ENCODE assay signal across 1 cellular context in the genomic region with DNA sequence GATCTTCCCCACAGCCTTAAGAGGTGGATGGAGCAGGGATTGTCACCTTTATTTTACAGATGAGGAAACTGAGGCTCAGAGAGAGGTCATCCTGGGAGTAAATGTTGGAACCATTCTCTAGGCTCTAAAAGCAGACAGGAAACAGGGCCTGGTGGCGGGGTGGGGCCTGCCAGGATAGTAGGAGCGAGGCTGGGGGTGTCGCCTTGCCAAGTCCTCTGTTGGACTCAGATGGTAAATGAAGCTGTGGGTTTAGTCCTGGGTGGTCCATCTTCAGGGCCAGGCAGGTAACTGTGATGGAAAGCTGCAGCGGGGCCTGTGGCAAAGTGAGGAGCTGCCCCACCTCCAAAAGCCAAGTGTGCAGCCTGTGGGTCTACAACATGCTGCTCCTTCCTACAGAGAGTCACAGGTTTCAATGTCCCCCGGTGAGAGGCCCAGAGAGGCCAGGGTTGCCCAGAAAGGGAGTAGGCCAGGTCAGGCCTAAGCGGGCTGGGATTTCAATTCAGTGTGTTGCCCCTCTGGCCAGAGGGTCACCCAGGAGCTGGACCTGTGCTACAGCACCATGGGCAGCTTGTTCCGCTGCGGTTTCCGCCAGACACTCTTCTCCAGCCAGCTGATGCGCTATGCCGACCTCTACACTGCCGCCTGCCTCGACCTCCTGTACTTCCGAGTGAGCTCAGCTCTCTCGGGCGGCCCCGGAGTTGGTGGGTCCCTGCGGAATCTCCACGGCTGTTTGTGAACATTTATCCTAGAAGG.
TF ChIP-seq lines count a peak whose summit lies in the region.

No MANE protein-coding gene starts in this region.

TF ChIP-seq in GM23338, 12 proteins besides CTCF, POLR2A, EP300 and RAD21:
- TF ChIP-seq ZNF114 (CRISPR knock-in tag; IDR thresholded peaks at IDR 0.05), result no peak
- TF ChIP-seq, protein P1, sequence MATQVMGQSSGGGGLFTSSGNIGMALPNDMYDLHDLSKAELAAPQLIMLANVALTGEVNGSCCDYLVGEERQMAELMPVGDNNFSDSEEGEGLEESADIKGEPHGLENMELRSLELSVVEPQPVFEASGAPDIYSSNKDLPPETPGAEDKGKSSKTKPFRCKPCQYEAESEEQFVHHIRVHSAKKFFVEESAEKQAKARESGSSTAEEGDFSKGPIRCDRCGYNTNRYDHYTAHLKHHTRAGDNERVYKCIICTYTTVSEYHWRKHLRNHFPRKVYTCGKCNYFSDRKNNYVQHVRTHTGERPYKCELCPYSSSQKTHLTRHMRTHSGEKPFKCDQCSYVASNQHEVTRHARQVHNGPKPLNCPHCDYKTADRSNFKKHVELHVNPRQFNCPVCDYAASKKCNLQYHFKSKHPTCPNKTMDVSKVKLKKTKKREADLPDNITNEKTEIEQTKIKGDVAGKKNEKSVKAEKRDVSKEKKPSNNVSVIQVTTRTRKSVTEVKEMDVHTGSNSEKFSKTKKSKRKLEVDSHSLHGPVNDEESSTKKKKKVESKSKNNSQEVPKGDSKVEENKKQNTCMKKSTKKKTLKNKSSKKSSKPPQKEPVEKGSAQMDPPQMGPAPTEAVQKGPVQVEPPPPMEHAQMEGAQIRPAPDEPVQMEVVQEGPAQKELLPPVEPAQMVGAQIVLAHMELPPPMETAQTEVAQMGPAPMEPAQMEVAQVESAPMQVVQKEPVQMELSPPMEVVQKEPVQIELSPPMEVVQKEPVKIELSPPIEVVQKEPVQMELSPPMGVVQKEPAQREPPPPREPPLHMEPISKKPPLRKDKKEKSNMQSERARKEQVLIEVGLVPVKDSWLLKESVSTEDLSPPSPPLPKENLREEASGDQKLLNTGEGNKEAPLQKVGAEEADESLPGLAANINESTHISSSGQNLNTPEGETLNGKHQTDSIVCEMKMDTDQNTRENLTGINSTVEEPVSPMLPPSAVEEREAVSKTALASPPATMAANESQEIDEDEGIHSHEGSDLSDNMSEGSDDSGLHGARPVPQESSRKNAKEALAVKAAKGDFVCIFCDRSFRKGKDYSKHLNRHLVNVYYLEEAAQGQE (IDR thresholded peaks at IDR 0.05; ENCODE audit: unreplicated experiment), result no peak
- TF ChIP-seq, protein P2, sequence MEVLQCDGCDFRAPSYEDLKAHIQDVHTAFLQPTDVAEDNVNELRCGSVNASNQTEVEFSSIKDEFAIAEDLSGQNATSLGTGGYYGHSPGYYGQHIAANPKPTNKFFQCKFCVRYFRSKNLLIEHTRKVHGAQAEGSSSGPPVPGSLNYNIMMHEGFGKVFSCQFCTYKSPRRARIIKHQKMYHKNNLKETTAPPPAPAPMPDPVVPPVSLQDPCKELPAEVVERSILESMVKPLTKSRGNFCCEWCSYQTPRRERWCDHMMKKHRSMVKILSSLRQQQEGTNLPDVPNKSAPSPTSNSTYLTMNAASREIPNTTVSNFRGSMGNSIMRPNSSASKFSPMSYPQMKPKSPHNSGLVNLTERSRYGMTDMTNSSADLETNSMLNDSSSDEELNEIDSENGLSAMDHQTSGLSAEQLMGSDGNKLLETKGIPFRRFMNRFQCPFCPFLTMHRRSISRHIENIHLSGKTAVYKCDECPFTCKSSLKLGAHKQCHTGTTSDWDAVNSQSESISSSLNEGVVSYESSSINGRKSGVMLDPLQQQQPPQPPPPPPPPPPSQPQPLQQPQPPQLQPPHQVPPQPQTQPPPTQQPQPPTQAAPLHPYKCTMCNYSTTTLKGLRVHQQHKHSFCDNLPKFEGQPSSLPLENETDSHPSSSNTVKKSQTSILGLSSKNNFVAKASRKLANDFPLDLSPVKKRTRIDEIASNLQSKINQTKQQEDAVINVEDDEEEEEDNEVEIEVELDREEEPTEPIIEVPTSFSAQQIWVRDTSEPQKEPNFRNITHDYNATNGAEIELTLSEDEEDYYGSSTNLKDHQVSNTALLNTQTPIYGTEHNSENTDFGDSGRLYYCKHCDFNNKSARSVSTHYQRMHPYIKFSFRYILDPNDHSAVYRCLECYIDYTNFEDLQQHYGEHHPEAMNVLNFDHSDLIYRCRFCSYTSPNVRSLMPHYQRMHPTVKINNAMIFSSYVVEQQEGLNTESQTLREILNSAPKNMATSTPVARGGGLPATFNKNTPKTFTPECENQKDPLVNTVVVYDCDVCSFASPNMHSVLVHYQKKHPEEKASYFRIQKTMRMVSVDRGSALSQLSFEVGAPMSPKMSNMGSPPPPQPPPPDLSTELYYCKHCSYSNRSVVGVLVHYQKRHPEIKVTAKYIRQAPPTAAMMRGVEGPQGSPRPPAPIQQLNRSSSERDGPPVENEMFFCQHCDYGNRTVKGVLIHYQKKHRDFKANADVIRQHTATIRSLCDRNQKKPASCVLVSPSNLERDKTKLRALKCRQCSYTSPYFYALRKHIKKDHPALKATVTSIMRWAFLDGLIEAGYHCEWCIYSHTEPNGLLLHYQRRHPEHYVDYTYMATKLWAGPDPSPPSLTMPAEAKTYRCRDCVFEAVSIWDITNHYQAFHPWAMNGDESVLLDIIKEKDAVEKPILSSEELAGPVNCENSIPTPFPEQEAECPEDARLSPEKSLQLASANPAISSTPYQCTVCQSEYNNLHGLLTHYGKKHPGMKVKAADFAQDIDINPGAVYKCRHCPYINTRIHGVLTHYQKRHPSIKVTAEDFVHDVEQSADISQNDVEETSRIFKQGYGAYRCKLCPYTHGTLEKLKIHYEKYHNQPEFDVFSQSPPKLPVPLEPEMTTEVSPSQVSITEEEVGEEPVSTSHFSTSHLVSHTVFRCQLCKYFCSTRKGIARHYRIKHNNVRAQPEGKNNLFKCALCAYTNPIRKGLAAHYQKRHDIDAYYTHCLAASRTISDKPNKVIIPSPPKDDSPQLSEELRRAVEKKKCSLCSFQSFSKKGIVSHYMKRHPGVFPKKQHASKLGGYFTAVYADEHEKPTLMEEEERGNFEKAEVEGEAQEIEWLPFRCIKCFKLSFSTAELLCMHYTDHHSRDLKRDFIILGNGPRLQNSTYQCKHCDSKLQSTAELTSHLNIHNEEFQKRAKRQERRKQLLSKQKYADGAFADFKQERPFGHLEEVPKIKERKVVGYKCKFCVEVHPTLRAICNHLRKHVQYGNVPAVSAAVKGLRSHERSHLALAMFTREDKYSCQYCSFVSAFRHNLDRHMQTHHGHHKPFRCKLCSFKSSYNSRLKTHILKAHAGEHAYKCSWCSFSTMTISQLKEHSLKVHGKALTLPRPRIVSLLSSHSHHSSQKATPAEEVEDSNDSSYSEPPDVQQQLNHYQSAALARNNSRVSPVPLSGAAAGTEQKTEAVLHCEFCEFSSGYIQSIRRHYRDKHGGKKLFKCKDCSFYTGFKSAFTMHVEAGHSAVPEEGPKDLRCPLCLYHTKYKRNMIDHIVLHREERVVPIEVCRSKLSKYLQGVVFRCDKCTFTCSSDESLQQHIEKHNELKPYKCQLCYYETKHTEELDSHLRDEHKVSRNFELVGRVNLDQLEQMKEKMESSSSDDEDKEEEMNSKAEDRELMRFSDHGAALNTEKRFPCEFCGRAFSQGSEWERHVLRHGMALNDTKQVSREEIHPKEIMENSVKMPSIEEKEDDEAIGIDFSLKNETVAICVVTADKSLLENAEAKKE (CRISPR knock-in tag; IDR thresholded peaks at IDR 0.05), result no peak
